Comparison of ENCODE assay signal across 1 cellular context in the genomic region with DNA sequence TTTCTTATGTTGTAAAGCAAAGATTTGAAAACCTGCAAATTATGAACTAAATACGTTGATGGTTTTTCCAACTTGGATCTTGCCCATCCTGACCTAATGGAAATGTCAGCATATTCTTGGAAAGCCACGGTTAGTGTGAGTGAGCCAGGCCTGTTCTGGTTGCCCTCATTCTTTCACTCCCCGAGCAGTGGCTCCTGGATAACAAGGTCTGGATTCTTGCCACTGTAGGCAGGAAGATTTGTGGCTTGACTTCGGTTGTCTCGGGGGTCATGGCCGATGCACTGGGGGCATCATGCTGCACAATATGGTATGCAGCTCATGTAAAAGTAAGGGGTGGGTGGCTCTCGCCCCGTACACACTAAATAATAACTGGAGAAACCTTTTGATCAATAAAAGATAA.
TF ChIP-seq lines count a peak whose summit lies in the region.

No MANE protein-coding gene starts in this region.

TF ChIP-seq in IMR-90, 13 proteins besides CTCF, POLR2A, EP300 and RAD21:
- TF ChIP-seq, protein P1, sequence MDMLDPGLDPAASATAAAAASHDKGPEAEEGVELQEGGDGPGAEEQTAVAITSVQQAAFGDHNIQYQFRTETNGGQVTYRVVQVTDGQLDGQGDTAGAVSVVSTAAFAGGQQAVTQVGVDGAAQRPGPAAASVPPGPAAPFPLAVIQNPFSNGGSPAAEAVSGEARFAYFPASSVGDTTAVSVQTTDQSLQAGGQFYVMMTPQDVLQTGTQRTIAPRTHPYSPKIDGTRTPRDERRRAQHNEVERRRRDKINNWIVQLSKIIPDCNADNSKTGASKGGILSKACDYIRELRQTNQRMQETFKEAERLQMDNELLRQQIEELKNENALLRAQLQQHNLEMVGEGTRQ (IDR thresholded peaks at IDR 0.05; ENCODE audit: low read depth, low read length) = no peak
- TF ChIP-seq FOS (IDR thresholded peaks at IDR 0.05; ENCODE audit: low read depth, low read length) (no peak), MAZ (IDR thresholded peaks at IDR 0.05; ENCODE audit: borderline replicate concordance, low read depth, low read length) (no peak), MAFK (IDR thresholded peaks at IDR 0.05; ENCODE audit: low read depth, low read length) (no peak), MXI1 (IDR thresholded peaks at IDR 0.05; ENCODE audit: borderline replicate concordance, low read depth, low read length) (no peak), RCOR1 (IDR thresholded peaks at IDR 0.05; ENCODE audit: insufficient replicate concordance, low read length) (no peak), CHD1 (IDR thresholded peaks at IDR 0.05; ENCODE audit: low read depth, low read length) (no peak), SMC3 (IDR thresholded peaks at IDR 0.05; ENCODE audit: low read depth, low read length) (no peak), BHLHE40 (IDR thresholded peaks at IDR 0.05; ENCODE audit: low read depth, low read length) (no peak), CEBPB (IDR thresholded peaks at IDR 0.05; ENCODE audit: low read depth, low read length) (no peak), RFX5 (IDR thresholded peaks at IDR 0.05; ENCODE audit: low read depth, low read length) (no peak), NFE2L2 (IDR thresholded peaks at IDR 0.05; ENCODE audit: low read depth, low read length) (no peak)
- TF ChIP-seq, protein P2, sequence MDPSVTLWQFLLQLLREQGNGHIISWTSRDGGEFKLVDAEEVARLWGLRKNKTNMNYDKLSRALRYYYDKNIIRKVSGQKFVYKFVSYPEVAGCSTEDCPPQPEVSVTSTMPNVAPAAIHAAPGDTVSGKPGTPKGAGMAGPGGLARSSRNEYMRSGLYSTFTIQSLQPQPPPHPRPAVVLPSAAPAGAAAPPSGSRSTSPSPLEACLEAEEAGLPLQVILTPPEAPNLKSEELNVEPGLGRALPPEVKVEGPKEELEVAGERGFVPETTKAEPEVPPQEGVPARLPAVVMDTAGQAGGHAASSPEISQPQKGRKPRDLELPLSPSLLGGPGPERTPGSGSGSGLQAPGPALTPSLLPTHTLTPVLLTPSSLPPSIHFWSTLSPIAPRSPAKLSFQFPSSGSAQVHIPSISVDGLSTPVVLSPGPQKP (IDR thresholded peaks at IDR 0.05; ENCODE audit: borderline replicate concordance, low read depth, low read length) = no peak
